8 cellular contexts compared by ENCODE assay signal in the genomic region with DNA sequence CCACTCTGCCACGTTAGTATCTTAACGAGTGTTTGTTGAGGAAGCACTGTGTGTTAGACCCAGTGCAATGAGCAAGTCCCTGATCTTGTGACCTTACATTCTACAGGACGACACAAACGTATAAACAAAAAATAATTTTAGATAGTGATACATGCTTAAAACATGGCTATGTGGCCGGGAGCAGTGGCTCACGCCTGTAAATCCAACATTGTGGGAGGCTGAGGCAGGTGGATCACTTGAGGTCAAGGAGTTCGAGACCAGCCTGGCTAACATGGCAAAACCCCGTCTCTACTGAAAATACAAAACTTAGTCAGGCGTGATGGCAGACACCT. TPM values are rescaled to one million over a fixed set of nuclear protein-coding genes. Genes with fewer than 3 reads are reported as not detected.
DNase-seq lines count a peak whose midpoint lies in the region; ATAC-seq, FAIRE-seq and TF ChIP-seq lines count a peak whose summit lies in the region.

No MANE protein-coding gene starts in this region.

- peak overlapping the region; percentile 21 for H2BK15ac ChIP-seq in H1 (ENCODE audit: low read length)

- intact Hi-C loops in CD14-positive monocyte (cut with micrococcal nuclease): no loop called here

- peak overlapping the region; percentile 17 for H4K91ac ChIP-seq in H1 (replicated peaks; ENCODE audit: insufficient read length, low read length)

- 60% methylated on average over 9 of the region's 9 CpGs; no CpG with 5 or more reads in 1 of the 2 experiments for WGBS in H1 (ENCODE audit: extremely low coverage in 1 of 2, insufficient coverage in 1 of 2, insufficient read length in 1 of 2, insufficient replicate concordance in 2 of 2, low coverage in 1 of 2, low lambda C conversion rate in 2 of 2, missing lambda C conversion rate in 1 of 2), 2 experiments

- H3K4me2 ChIP-seq in OCI-LY1 (ENCODE audit: low read length) (peak overlapping the region; percentile 95), H1 (ENCODE audit: insufficient read depth in 1 of 2, low read depth in 2 of 2, low read length in 2 of 2) (peak overlapping the region; percentile 73 to 75)

- TF ChIP-seq EP300 in H1 (IDR thresholded peaks at IDR 0.05; ENCODE audit: borderline replicate concordance in 1 of 2, low read depth in 2 of 2, low read length in 2 of 2): no peak

- H3K9me3 ChIP-seq in OCI-LY1 (ENCODE audit: low read length): no peaks in the 10 kb centered on the region
- no peaks in the 10 kb centered on the region for H3K9me3 ChIP-seq in H1 (ENCODE audit: insufficient read depth in 2 of 2, low read depth in 1 of 2, low read length in 1 of 2)
- H3K9me3 ChIP-seq in neuron (ENCODE audit: low read length): no peaks in the 10 kb centered on the region

- no peak for TF ChIP-seq CTCF in CD14-positive monocyte (IDR thresholded peaks at IDR 0.05)
- TF ChIP-seq CTCF in OCI-LY1 (IDR thresholded peaks at IDR 0.05; ENCODE audit: low read length): no peak
- no peak for TF ChIP-seq CTCF in H1 (IDR thresholded peaks at IDR 0.05; ENCODE audit: control extremely low read depth in 1 of 3, insufficient read depth in 1 of 3, low read depth in 1 of 3, low read length in 3 of 3)

- H2BK20ac ChIP-seq in H1 (ENCODE audit: low read length): no peak overlapping the region

- H3K4me3 ChIP-seq in OCI-LY1 (ENCODE audit: low read depth, low read length, poor library complexity, severe bottlenecking): peak overlapping the region; percentile 93
- H3K4me3 ChIP-seq in H1 (ENCODE audit: extremely low read depth in 1 of 4, insufficient read depth in 2 of 4, low read depth in 3 of 4, low read length in 4 of 4): peak overlapping the region; percentile 48 to 83 (median 59); a peak in 7 of 8 replicates
- H3K4me3 ChIP-seq in neuron (ENCODE audit: low read length): peak overlapping the region; percentile 76

- H3K27me3 ChIP-seq in OCI-LY1 (ENCODE audit: insufficient read depth, low read length): no peaks in the 10 kb centered on the region
- H3K27me3 ChIP-seq in H1 (replicated peaks in 1 of 4; ENCODE audit: control insufficient read depth in 3 of 4, extremely low read depth in 1 of 4, insufficient read depth in 3 of 4, low read length in 3 of 4): peaks cover 0 to 2% (median 0%) of the 10 kb centered on the region in 4 experiments; a peak in 1 of 7 replicates
- no peaks in the 10 kb centered on the region for H3K27me3 ChIP-seq in neuron (ENCODE audit: insufficient read depth, low read length)

- peaks cover 14% of the 10 kb centered on the region for H3F3A ChIP-seq in OCI-LY1 (ENCODE audit: insufficient read depth, low read length)

- H3K36me3 ChIP-seq in OCI-LY1 (ENCODE audit: insufficient read depth, low read length): no peaks in the 10 kb centered on the region
- H3K36me3 ChIP-seq in H1 (ENCODE audit: control insufficient read depth in 2 of 4, insufficient read depth in 4 of 4, low read length in 3 of 4): peaks cover 0 to 3% (median 0%) of the 10 kb centered on the region in 4 experiments; a peak in 1 of 8 replicates
- H3K36me3 ChIP-seq in neuron (ENCODE audit: insufficient read depth, low read length): peaks cover 14% of the 10 kb centered on the region

- no peak for ATAC-seq in HG03354 (IDR thresholded peaks at IDR 0.05; ENCODE audit: poor library complexity, severe bottlenecking, unreplicated experiment)

- peak overlapping the region; percentile 72 for H2BK5ac ChIP-seq in H1 (ENCODE audit: low read depth, low read length)

- peak overlapping the region; percentile 47 for H3K4ac ChIP-seq in H1 (replicated peaks; ENCODE audit: insufficient read length, low read depth, low read length)

- H3K4me3 Mint-ChIP-seq in CD14-positive monocyte: peak overlapping the region; percentile 80 to 90

- no peak for FAIRE-seq in H1 (lab: Jason Lieb, UNC)

- peak overlapping the region; percentile 80 for H3K18ac ChIP-seq in H1 (ENCODE audit: extremely low read depth, low read length)

- POLR2A ChIA-PET in H1 (lab: Charles Lee; ENCODE audit: partially characterized antibody): interaction anchor here (0.7 to 11.9 kb wide), 12 partner anchors 9 to 86 kb away, joined by 3 to 235 read pairs (median 6); a partner anchor contains a TSS

- H4K20me1 ChIP-seq in OCI-LY1 (ENCODE audit: insufficient read depth, low read length) (no peaks in the 10 kb centered on the region), H1 (replicated peaks in 1 of 2; ENCODE audit: control insufficient read depth in 1 of 2, insufficient read depth in 2 of 2, low read length in 2 of 2) (peaks cover 0 to 2% of the 10 kb centered on the region in 2 experiments)

- H3K27ac Mint-ChIP-seq in CD14-positive monocyte: peak overlapping the region in 6 of 7 donors; percentile 86 to 95 (median 92)

- H2BK12ac ChIP-seq in H1 (ENCODE audit: low read depth, low read length): peak overlapping the region; percentile 56; the same call in 1 of the 2 replicates

- TF ChIP-seq POLR2A in H1 (IDR thresholded peaks at IDR 0.05; ENCODE audit: control extremely low read depth in 1 of 2, low read depth in 2 of 2, low read length in 2 of 2): no peak

- CTCF ChIA-PET in H1 (lab: Charles Lee; ENCODE audit: partially characterized antibody): interaction anchor here (0.8 to 7.2 kb wide), 9 partner anchors 9 to 143 kb away, joined by 3 to 62 read pairs (median 4); a partner anchor contains a TSS

- H4K5ac ChIP-seq in H1 (ENCODE audit: insufficient read length, low read depth, low read length): peak overlapping the region; percentile 98

- H3K79me1 ChIP-seq in H1 (ENCODE audit: low read depth, low read length): no peaks in the 10 kb centered on the region

- H3K56ac ChIP-seq in H1 (replicated peaks; ENCODE audit: insufficient read length, low read depth, low read length): no peak overlapping the region

- H3K4me1 ChIP-seq in OCI-LY1 (ENCODE audit: insufficient read depth, low read length, severe bottlenecking): peaks cover 49% of the 10 kb centered on the region
- peaks cover 0 to 14% (median 4%) of the 10 kb centered on the region in 4 experiments; a peak in 5 of 7 replicates for H3K4me1 ChIP-seq in H1 (replicated peaks in 1 of 4; ENCODE audit: control insufficient read depth in 3 of 4, insufficient read depth in 4 of 4, low read length in 3 of 4)
- peaks cover 18% of the 10 kb centered on the region for H3K4me1 ChIP-seq in neuron (ENCODE audit: insufficient read depth, low read length)

- DNase-seq in CD14-positive monocyte (ENCODE audit: low spot score): no peak
- DNase-seq in H1 (ENCODE audit: low read depth in 1 of 2, low spot score in 2 of 2): no peak
- DNase-seq in KBM-7: no peak
- DNase-seq in DMS53 (lab: John Stamatoyannopoulos, UW): no peak
- no peak for DNase-seq in SW 1271 (lab: John Stamatoyannopoulos, UW)

- no peak overlapping the region; the same call in 1 of the 2 replicates for H4K8ac ChIP-seq in H1 (ENCODE audit: extremely low read depth, insufficient read depth, low read length)

- peaks cover 0 to 2% (median 0%) of the 10 kb centered on the region in 7 donors for H3K9me3 Mint-ChIP-seq in CD14-positive monocyte

- no peak for TF ChIP-seq RAD21 in H1 (IDR thresholded peaks at IDR 0.05 in 1 of 2, conservative IDR thresholded peaks at IDR 0.05 in 1 of 2; ENCODE audit: low read depth in 2 of 2, low read length in 2 of 2)

- H3K9ac ChIP-seq in OCI-LY1 (ENCODE audit: low read length): peak overlapping the region; percentile 92
- peak overlapping the region in 3 of 4 experiments; percentile 88 to 95 (median 91); a peak in 6 of 7 replicates for H3K9ac ChIP-seq in H1 (replicated peaks in 1 of 4; ENCODE audit: extremely low read depth in 1 of 4, low read depth in 3 of 4, low read length in 3 of 4)

- peaks cover 2 to 8% (median 4%) of the 10 kb centered on the region in 3 donors for H3K27me3 Mint-ChIP-seq in CD14-positive monocyte (ENCODE audit: low read depth in 3 of 3)

- H3K23ac ChIP-seq in H1 (ENCODE audit: insufficient read length): no peak overlapping the region

- peak overlapping the region; percentile 80 for H3K27ac ChIP-seq in OCI-LY1 (ENCODE audit: low read depth, low read length, poor library complexity, severe bottlenecking)
- peak overlapping the region; percentile 91 for H3K27ac ChIP-seq in H1 (ENCODE audit: low read depth, low read length)

- H3K23me2 ChIP-seq in H1 (ENCODE audit: low read depth, low read length): 0 out of 2 replicates have a peak, but pooled peaks cover 10% of the 10 kb centered on the region

- H2BK120ac ChIP-seq in H1 (replicated peaks; ENCODE audit: low read depth, low read length): peak overlapping the region; percentile 49

- H3K4me1 Mint-ChIP-seq in CD14-positive monocyte: peaks cover 41% of the 10 kb centered on the region

- H2AFZ ChIP-seq in OCI-LY1 (ENCODE audit: low read length) (no peak overlapping the region), H1 (ENCODE audit: low read length) (peak overlapping the region; percentile 28; the same call in 1 of the 2 replicates), neuron (ENCODE audit: low read depth, low read length) (no peak overlapping the region)

- H3K79me2 ChIP-seq in OCI-LY1 (ENCODE audit: insufficient read depth, low read length) (no peaks in the 10 kb centered on the region), H1 (ENCODE audit: control insufficient read depth in 1 of 2, insufficient read depth in 2 of 2, low read length in 2 of 2) (peaks cover 0 to 9% of the 10 kb centered on the region in 2 experiments; a peak in 1 of 4 replicates)

- H3K9me2 ChIP-seq in OCI-LY1 (ENCODE audit: low read depth, low read length): no peaks in the 10 kb centered on the region

- H2AK5ac ChIP-seq in H1 (ENCODE audit: low read depth, low read length): peak overlapping the region; percentile 84; the same call in 1 of the 2 replicates

- no peak overlapping the region for H3K14ac ChIP-seq in H1 (ENCODE audit: insufficient read length)

- no peaks in the 10 kb centered on the region for H3K36me3 Mint-ChIP-seq in CD14-positive monocyte

- in situ Hi-C loops in KBM-7 (cut with MboI; ENCODE audit: low pct_unique_long_range_greater_than_20kb, low sequenced_read_pairs): no loop called here

RNA-seq across cellular contexts. Expression of a gene that starts 19.6 kb away (rescaled TPM):
- 100 to 1,000 TPM in 1 of 2 donors, 10 to 100 TPM in 1; 86.0 to 101 TPM for polyA plus RNA-seq in CD14-positive monocyte
- 47.9 and 55.0 TPM in 2 replicates for total RNA-seq in H1 (2021; fragmentation: NEBNext Ultra II Directional; extraction: Animal tissue kit (Norgen Biotek cat#: 25700))
- polyA plus RNA-seq in H1 (2011; rRNA removed): 131 and 161 TPM in 2 replicates
- 108 TPM for polyA plus RNA-seq in H1 (2011; cell fraction: cytosol; rRNA removed)
- 98.3 TPM for polyA plus RNA-seq in H1 (2011; cell fraction: nucleus; rRNA removed)
- 52.9 to 74.3 TPM (median 71.2 TPM) in 4 replicates for polyA plus RNA-seq in H1 (2012, experiment 1 of 2)
- 106 TPM for polyA plus RNA-seq in H1 (2012, experiment 2 of 2)
- polyA plus RNA-seq in H1 (2013, experiment 1 of 2): 37.2 TPM
- polyA plus RNA-seq in H1 (2013, experiment 2 of 2): 36.4 TPM
- polyA minus RNA-seq in H1 (2011; rRNA and poly(A)+ RNA removed): 39.0 and 48.9 TPM in 2 replicates
- polyA minus RNA-seq in H1 (2011; cell fraction: cytosol; rRNA and poly(A)+ RNA removed): 31.5 TPM
- polyA minus RNA-seq in H1 (2011; cell fraction: nucleus; rRNA and poly(A)+ RNA removed): 29.7 TPM

RNA-seq across cellular contexts. Expression of a gene that starts 20.4 kb away (rescaled TPM):
- polyA plus RNA-seq in CD14-positive monocyte: 1 to 10 TPM; 3.2 to 5.3 TPM
- total RNA-seq in H1 (2021; fragmentation: NEBNext Ultra II Directional; extraction: Animal tissue kit (Norgen Biotek cat#: 25700)): 2.6 and 3.0 TPM in 2 replicates
- 3.5 and 5.0 TPM in 2 replicates for polyA plus RNA-seq in H1 (2011; rRNA removed)
- polyA plus RNA-seq in H1 (2011; cell fraction: cytosol; rRNA removed): 4.2 TPM
- 19.8 TPM for polyA plus RNA-seq in H1 (2011; cell fraction: nucleus; rRNA removed)
- 8.5 to 12.1 TPM (median 11.0 TPM) in 4 replicates for polyA plus RNA-seq in H1 (2012, experiment 1 of 2)
- 4.6 TPM for polyA plus RNA-seq in H1 (2012, experiment 2 of 2)
- polyA plus RNA-seq in H1 (2013, experiment 1 of 2): 3.6 TPM
- polyA plus RNA-seq in H1 (2013, experiment 2 of 2): 3.4 TPM
- 5.1 and 6.1 TPM in 2 replicates for polyA minus RNA-seq in H1 (2011; rRNA and poly(A)+ RNA removed)
- 2.2 TPM for polyA minus RNA-seq in H1 (2011; cell fraction: cytosol; rRNA and poly(A)+ RNA removed)
- 9.2 TPM for polyA minus RNA-seq in H1 (2011; cell fraction: nucleus; rRNA and poly(A)+ RNA removed)

RNA-seq across cellular contexts. Expression of a gene that starts 27.2 kb away (rescaled TPM):
- polyA plus RNA-seq in CD14-positive monocyte (1 to 10 TPM in 1 of 2 donors, under 1 TPM in 1; 0.87 to 1.9 TPM), H1 (2011; rRNA removed) (22.8 and 39.1 TPM in 2 replicates)
- 52.2 and 55.4 TPM in 2 replicates for total RNA-seq in H1 (2021; fragmentation: NEBNext Ultra II Directional; extraction: Animal tissue kit (Norgen Biotek cat#: 25700))
- 16.5 TPM for polyA plus RNA-seq in H1 (2011; cell fraction: cytosol; rRNA removed)
- 58.2 TPM for polyA plus RNA-seq in H1 (2011; cell fraction: nucleus; rRNA removed)
- polyA plus RNA-seq in H1 (2012, experiment 1 of 2): 39.5 to 52.0 TPM (median 47.1 TPM) in 4 replicates
- 47.8 TPM for polyA plus RNA-seq in H1 (2012, experiment 2 of 2)
- 38.5 TPM for polyA plus RNA-seq in H1 (2013, experiment 1 of 2)
- polyA plus RNA-seq in H1 (2013, experiment 2 of 2): 41.8 TPM
- polyA minus RNA-seq in H1 (2011; rRNA and poly(A)+ RNA removed): 8.3 and 11.1 TPM in 2 replicates
- polyA minus RNA-seq in H1 (2011; cell fraction: cytosol; rRNA and poly(A)+ RNA removed): 22.6 TPM
- 19.6 TPM for polyA minus RNA-seq in H1 (2011; cell fraction: nucleus; rRNA and poly(A)+ RNA removed)

RNA-seq across cellular contexts. Expression of a gene that starts 34.1 kb away (rescaled TPM):
- polyA plus RNA-seq in CD14-positive monocyte (10 to 100 TPM; 64.9 to 69.8 TPM), H1 (2011; rRNA removed) (143 and 151 TPM in 2 replicates)
- total RNA-seq in H1 (2021; fragmentation: NEBNext Ultra II Directional; extraction: Animal tissue kit (Norgen Biotek cat#: 25700)): 48.9 and 50.0 TPM in 2 replicates
- polyA plus RNA-seq in H1 (2011; cell fraction: cytosol; rRNA removed): 87.8 TPM
- 85.4 TPM for polyA plus RNA-seq in H1 (2011; cell fraction: nucleus; rRNA removed)
- 44.1 to 56.0 TPM (median 54.1 TPM) in 4 replicates for polyA plus RNA-seq in H1 (2012, experiment 1 of 2)
- polyA plus RNA-seq in H1 (2012, experiment 2 of 2): 104 TPM
- polyA plus RNA-seq in H1 (2013, experiment 1 of 2): 63.7 TPM
- polyA plus RNA-seq in H1 (2013, experiment 2 of 2): 73.0 TPM
- 54.5 and 60.6 TPM in 2 replicates for polyA minus RNA-seq in H1 (2011; rRNA and poly(A)+ RNA removed)
- 35.5 TPM for polyA minus RNA-seq in H1 (2011; cell fraction: cytosol; rRNA and poly(A)+ RNA removed)
- 21.9 TPM for polyA minus RNA-seq in H1 (2011; cell fraction: nucleus; rRNA and poly(A)+ RNA removed)

RNA-seq across cellular contexts. Expression of a gene that starts 45.2 kb away (rescaled TPM):
- polyA plus RNA-seq in CD14-positive monocyte (1 to 10 TPM; 7.3 to 9.6 TPM), H1 (2011; rRNA removed) (76.0 and 98.8 TPM in 2 replicates)
- total RNA-seq in H1 (2021; fragmentation: NEBNext Ultra II Directional; extraction: Animal tissue kit (Norgen Biotek cat#: 25700)): 58.2 and 62.2 TPM in 2 replicates
- 73.0 TPM for polyA plus RNA-seq in H1 (2011; cell fraction: cytosol; rRNA removed)
- 458 TPM for polyA plus RNA-seq in H1 (2011; cell fraction: nucleus; rRNA removed)
- polyA plus RNA-seq in H1 (2012, experiment 1 of 2): 49.9 to 84.8 TPM (median 77.3 TPM) in 4 replicates
- 31.5 TPM for polyA plus RNA-seq in H1 (2012, experiment 2 of 2)
- 59.7 TPM for polyA plus RNA-seq in H1 (2013, experiment 1 of 2)
- polyA plus RNA-seq in H1 (2013, experiment 2 of 2): 53.7 TPM
- 74.1 and 100 TPM in 2 replicates for polyA minus RNA-seq in H1 (2011; rRNA and poly(A)+ RNA removed)
- polyA minus RNA-seq in H1 (2011; cell fraction: cytosol; rRNA and poly(A)+ RNA removed): 37.4 TPM
- 107 TPM for polyA minus RNA-seq in H1 (2011; cell fraction: nucleus; rRNA and poly(A)+ RNA removed)
